ENCODE assay signal across 1 cellular context in genomic region chr1:232571523-232571922, GRCh38.
TF ChIP-seq lines count a peak whose summit lies in the region.

No MANE protein-coding gene starts in this region.

TF ChIP-seq in K562, 482 proteins besides CTCF, POLR2A, EP300 and RAD21:
- TF ChIP-seq E4F1 (CRISPR knock-in tag; IDR thresholded peaks at IDR 0.05; ENCODE audit: borderline replicate concordance) (no peak), CCAR2 (IDR thresholded peaks at IDR 0.05; ENCODE audit: low read depth, low read length) (no peak), ZC3H11A (IDR thresholded peaks at IDR 0.05; ENCODE audit: low read depth, low read length) (no peak), GABPA (tag; conservative IDR thresholded peaks at IDR 0.05; ENCODE audit: low read depth) (0 out of 2 replicates have a peak, but pooled peaks have one; percentile 16), USF2 (CRISPR knock-in tag; IDR thresholded peaks at IDR 0.05) (peak; percentile 58), RAD51 (IDR thresholded peaks at IDR 0.05; ENCODE audit: borderline replicate concordance, low read depth) (peak; percentile 55), ZBTB1 (CRISPR knock-in tag; IDR thresholded peaks at IDR 0.05; ENCODE audit: borderline replicate concordance, low read depth) (no peak), MXI1 (IDR thresholded peaks at IDR 0.05; ENCODE audit: low read depth, low read length) (no peak), PKNOX1 (IDR thresholded peaks at IDR 0.05) (0 out of 2 replicates have a peak, but pooled peaks have one; percentile 20), ZNF253 (CRISPR knock-in tag; conservative IDR thresholded peaks at IDR 0.05) (no peak), CREBBP (IDR thresholded peaks at IDR 0.05; ENCODE audit: low read depth, low read length) (no peak), MEIS2 (IDR thresholded peaks at IDR 0.05; ENCODE audit: partially characterized antibody) (peak; percentile 35), NCOA2 (IDR thresholded peaks at IDR 0.05; ENCODE audit: partially characterized antibody in 2 of 2) (no peak), SOX6 (IDR thresholded peaks at IDR 0.05) (no peak), GMEB1 (CRISPR knock-in tag; IDR thresholded peaks at IDR 0.05) (no peak), KHSRP (IDR thresholded peaks at IDR 0.05) (no peak), TFE3 (CRISPR knock-in tag; IDR thresholded peaks at IDR 0.05) (peak; percentile 83), ZBTB11 (CRISPR knock-in tag; IDR thresholded peaks at IDR 0.05) (no peak)
